ENCODE assay signal across 1 cellular context in genomic region chr4:145484240-145484846, GRCh38.
TF ChIP-seq lines count a peak whose summit lies in the region.

No MANE protein-coding gene starts in this region.

TF ChIP-seq in HEK293, 187 proteins besides CTCF, POLR2A, EP300 and RAD21 (continued from another document and continues in another):
- TF ChIP-seq, protein P1, sequence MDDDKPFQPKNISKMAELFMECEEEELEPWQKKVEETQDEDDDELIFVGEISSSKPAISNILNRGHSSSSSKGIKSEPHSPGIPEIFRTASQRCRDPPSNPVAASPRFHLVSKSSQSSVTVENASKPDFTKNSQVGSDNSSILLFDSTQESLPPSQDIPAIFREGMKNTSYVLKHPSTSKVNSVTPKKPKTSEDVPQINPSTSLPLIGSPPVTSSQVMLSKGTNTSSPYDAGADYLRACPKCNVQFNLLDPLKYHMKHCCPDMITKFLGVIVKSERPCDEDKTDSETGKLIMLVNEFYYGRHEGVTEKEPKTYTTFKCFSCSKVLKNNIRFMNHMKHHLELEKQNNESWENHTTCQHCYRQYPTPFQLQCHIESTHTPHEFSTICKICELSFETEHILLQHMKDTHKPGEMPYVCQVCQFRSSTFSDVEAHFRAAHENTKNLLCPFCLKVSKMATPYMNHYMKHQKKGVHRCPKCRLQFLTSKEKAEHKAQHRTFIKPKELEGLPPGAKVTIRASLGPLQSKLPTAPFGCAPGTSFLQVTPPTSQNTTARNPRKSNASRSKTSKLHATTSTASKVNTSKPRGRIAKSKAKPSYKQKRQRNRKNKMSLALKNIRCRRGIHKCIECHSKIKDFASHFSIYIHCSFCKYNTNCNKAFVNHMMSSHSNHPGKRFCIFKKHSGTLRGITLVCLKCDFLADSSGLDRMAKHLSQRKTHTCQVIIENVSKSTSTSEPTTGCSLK (tag by site-specific recombination; IDR thresholded peaks at IDR 0.05), result no peak
- no peak for TF ChIP-seq ZNF585B (tag by site-specific recombination; IDR thresholded peaks at IDR 0.05)
- TF ChIP-seq ZSCAN5A (tag by site-specific recombination; IDR thresholded peaks at IDR 0.05), result no peak
- TF ChIP-seq KLF10 (tag by site-specific recombination; IDR thresholded peaks at IDR 0.05), result no peak
- TF ChIP-seq ZNF704 (tag by site-specific recombination; IDR thresholded peaks at IDR 0.05), result no peak
- TF ChIP-seq ZNF324 (tag by site-specific recombination; IDR thresholded peaks at IDR 0.05), result 0 out of 2 replicates have a peak, but pooled peaks have one; percentile 46
- TF ChIP-seq ZNF501 (tag by site-specific recombination; IDR thresholded peaks at IDR 0.05), result peak; percentile 73; the same call in 1 of the 2 replicates
- TF ChIP-seq MYNN (tag by site-specific recombination; IDR thresholded peaks at IDR 0.05; ENCODE audit: borderline replicate concordance), result no peak
- no peak for TF ChIP-seq ZNF48 (tag by site-specific recombination; IDR thresholded peaks at IDR 0.05)
- TF ChIP-seq, protein P2, sequence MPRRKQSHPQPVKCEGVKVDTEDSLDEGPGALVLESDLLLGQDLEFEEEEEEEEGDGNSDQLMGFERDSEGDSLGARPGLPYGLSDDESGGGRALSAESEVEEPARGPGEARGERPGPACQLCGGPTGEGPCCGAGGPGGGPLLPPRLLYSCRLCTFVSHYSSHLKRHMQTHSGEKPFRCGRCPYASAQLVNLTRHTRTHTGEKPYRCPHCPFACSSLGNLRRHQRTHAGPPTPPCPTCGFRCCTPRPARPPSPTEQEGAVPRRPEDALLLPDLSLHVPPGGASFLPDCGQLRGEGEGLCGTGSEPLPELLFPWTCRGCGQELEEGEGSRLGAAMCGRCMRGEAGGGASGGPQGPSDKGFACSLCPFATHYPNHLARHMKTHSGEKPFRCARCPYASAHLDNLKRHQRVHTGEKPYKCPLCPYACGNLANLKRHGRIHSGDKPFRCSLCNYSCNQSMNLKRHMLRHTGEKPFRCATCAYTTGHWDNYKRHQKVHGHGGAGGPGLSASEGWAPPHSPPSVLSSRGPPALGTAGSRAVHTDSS (tag by site-specific recombination; IDR thresholded peaks at IDR 0.05), result no peak
- TF ChIP-seq, protein P3, sequence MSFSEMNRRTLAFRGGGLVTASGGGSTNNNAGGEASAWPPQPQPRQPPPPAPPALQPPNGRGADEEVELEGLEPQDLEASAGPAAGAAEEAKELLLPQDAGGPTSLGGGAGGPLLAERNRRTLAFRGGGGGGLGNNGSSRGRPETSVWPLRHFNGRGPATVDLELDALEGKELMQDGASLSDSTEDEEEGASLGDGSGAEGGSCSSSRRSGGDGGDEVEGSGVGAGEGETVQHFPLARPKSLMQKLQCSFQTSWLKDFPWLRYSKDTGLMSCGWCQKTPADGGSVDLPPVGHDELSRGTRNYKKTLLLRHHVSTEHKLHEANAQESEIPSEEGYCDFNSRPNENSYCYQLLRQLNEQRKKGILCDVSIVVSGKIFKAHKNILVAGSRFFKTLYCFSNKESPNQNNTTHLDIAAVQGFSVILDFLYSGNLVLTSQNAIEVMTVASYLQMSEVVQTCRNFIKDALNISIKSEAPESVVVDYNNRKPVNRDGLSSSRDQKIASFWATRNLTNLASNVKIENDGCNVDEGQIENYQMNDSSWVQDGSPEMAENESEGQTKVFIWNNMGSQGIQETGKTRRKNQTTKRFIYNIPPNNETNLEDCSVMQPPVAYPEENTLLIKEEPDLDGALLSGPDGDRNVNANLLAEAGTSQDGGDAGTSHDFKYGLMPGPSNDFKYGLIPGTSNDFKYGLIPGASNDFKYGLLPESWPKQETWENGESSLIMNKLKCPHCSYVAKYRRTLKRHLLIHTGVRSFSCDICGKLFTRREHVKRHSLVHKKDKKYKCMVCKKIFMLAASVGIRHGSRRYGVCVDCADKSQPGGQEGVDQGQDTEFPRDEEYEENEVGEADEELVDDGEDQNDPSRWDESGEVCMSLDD (tag by site-specific recombination; IDR thresholded peaks at IDR 0.05), result no peak
- 0 out of 2 replicates have a peak, but pooled peaks have one; percentile 16 for TF ChIP-seq SCRT2 (tag by site-specific recombination; IDR thresholded peaks at IDR 0.05)
- no peak for TF ChIP-seq ZNF19 (tag by site-specific recombination; IDR thresholded peaks at IDR 0.05; ENCODE audit: low read depth)
- TF ChIP-seq, protein P4, sequence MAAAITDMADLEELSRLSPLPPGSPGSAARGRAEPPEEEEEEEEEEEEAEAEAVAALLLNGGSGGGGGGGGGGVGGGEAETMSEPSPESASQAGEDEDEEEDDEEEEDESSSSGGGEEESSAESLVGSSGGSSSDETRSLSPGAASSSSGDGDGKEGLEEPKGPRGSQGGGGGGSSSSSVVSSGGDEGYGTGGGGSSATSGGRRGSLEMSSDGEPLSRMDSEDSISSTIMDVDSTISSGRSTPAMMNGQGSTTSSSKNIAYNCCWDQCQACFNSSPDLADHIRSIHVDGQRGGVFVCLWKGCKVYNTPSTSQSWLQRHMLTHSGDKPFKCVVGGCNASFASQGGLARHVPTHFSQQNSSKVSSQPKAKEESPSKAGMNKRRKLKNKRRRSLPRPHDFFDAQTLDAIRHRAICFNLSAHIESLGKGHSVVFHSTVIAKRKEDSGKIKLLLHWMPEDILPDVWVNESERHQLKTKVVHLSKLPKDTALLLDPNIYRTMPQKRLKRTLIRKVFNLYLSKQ (tag by site-specific recombination; IDR thresholded peaks at IDR 0.05; ENCODE audit: borderline replicate concordance), result no peak
- no peak for TF ChIP-seq ZNF76 (tag by site-specific recombination; IDR thresholded peaks at IDR 0.05; ENCODE audit: borderline replicate concordance, low read depth)
- TF ChIP-seq ZNF146 (tag by site-specific recombination; IDR thresholded peaks at IDR 0.05), result no peak
- TF ChIP-seq ZNF248 (tag by site-specific recombination; IDR thresholded peaks at IDR 0.05), result no peak
- no peak for TF ChIP-seq ZBTB49 (tag by site-specific recombination; IDR thresholded peaks at IDR 0.05; ENCODE audit: low read depth)
- TF ChIP-seq ZNF560 (tag by site-specific recombination; IDR thresholded peaks at IDR 0.05; ENCODE audit: borderline replicate concordance), result no peak
- no peak for TF ChIP-seq ZNF529 (tag by site-specific recombination; IDR thresholded peaks at IDR 0.05; ENCODE audit: insufficient replicate concordance)
- TF ChIP-seq SP3 (tag by site-specific recombination; IDR thresholded peaks at IDR 0.05), result no peak
- no peak for TF ChIP-seq ZNF302 (tag by site-specific recombination; IDR thresholded peaks at IDR 0.05; ENCODE audit: low read depth)
- no peak for TF ChIP-seq ZNF621 (tag by site-specific recombination; IDR thresholded peaks at IDR 0.05)
- TF ChIP-seq ZNF280D (tag by site-specific recombination; IDR thresholded peaks at IDR 0.05), result no peak
- TF ChIP-seq ZNF394 (tag by site-specific recombination; IDR thresholded peaks at IDR 0.05; ENCODE audit: borderline replicate concordance), result peak; percentile 55; the same call in 1 of the 2 replicates
- TF ChIP-seq, protein P5, sequence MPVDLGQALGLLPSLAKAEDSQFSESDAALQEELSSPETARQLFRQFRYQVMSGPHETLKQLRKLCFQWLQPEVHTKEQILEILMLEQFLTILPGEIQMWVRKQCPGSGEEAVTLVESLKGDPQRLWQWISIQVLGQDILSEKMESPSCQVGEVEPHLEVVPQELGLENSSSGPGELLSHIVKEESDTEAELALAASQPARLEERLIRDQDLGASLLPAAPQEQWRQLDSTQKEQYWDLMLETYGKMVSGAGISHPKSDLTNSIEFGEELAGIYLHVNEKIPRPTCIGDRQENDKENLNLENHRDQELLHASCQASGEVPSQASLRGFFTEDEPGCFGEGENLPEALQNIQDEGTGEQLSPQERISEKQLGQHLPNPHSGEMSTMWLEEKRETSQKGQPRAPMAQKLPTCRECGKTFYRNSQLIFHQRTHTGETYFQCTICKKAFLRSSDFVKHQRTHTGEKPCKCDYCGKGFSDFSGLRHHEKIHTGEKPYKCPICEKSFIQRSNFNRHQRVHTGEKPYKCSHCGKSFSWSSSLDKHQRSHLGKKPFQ (tag by site-specific recombination; IDR thresholded peaks at IDR 0.05), result peak; percentile 54; the same call in 1 of the 2 replicates
- TF ChIP-seq GFI1B (tag by site-specific recombination; IDR thresholded peaks at IDR 0.05), result no peak
- TF ChIP-seq ZNF433 (tag by site-specific recombination; IDR thresholded peaks at IDR 0.05; ENCODE audit: low read depth), result no peak
- TF ChIP-seq ZFP37 (tag by site-specific recombination; IDR thresholded peaks at IDR 0.05), result no peak
- no peak for TF ChIP-seq ZNF404 (tag by site-specific recombination; IDR thresholded peaks at IDR 0.05)
- peak; percentile 93 for TF ChIP-seq ZNF366 (tag by site-specific recombination; conservative IDR thresholded peaks at IDR 0.05)
- peak; percentile 88 for TF ChIP-seq ZEB2 (tag by site-specific recombination; IDR thresholded peaks at IDR 0.05)
- TF ChIP-seq ZNF654 (tag by site-specific recombination; IDR thresholded peaks at IDR 0.05; ENCODE audit: low read depth), result peak; percentile 16; the same call in 1 of the 2 replicates
- TF ChIP-seq ZBTB26 (tag by site-specific recombination; optimal IDR thresholded peaks at IDR 0.05), result no peak
- TF ChIP-seq TCF7L2 (IDR thresholded peaks at IDR 0.05; ENCODE audit: borderline replicate concordance, low read depth, low read length), result peak; percentile 34; the same call in 1 of the 2 replicates
- no peak for TF ChIP-seq KLF9 (tag by site-specific recombination; IDR thresholded peaks at IDR 0.05; ENCODE audit: low read depth)
- no peak for TF ChIP-seq PRDM1 (tag by site-specific recombination; IDR thresholded peaks at IDR 0.05)
- TF ChIP-seq PBX3 (CRISPR knock-in tag; IDR thresholded peaks at IDR 0.05), result no peak
- no peak for TF ChIP-seq ZNF596 (tag by site-specific recombination; IDR thresholded peaks at IDR 0.05)
- no peak for TF ChIP-seq ZNF521 (tag by site-specific recombination; IDR thresholded peaks at IDR 0.05)
